In genomic region chr1:40766560-40766959, GRCh38 we compare ENCODE assay signal across 20 cellular contexts.
"Had no signal": no experiment of that assay in that cellular context is flagged by ENCODE, and none has a peak within 500 bp of the region (broad histone marks: within the 10 kb centered on the region; RNA-seq: fewer than 3 reads in every experiment).

No MANE protein-coding gene starts in this region.

- ATAC-seq: activated CD4-positive, alpha-beta T cell treated with anti-CD3 and anti-CD28 coated beads for 36 hours; body of pancreas; heart left ventricle; left lobe of liver; natural killer cell treated with Interleukin-12 subunit alpha and Interleukin-12 subunit beta and Interleukin-15 and Interleukin-18, amount 100 ng/mL, for 72 hours; stimulated activated naive CD8-positive, alpha-beta T cell treated with anti-CD3 and anti-CD28 coated beads, Interleukin-15, Interleukin-2, amounts not matched to agents 100 U/mL and 50 U/mL, for 24 hours; WTC11 had no signal

- H3K27me3 ChIP-seq: body of pancreas, heart left ventricle, neutrophil, spleen, suprapubic skin, transverse colon, vagina had no signal

- DNase-seq: activated CD4-positive, alpha-beta T cell treated with anti-CD3 and anti-CD28 coated beads for 36 hours; activated CD8-positive, alpha-beta memory T cell treated with anti-CD3 and anti-CD28 coated beads for 24 hours; activated naive CD8-positive, alpha-beta T cell treated with anti-CD3 and anti-CD28 coated beads, Interleukin-2, amount 10 ng/mL, durations not matched to agents 7 days and 5 days; body of pancreas; erythroblast; heart left ventricle; kidney; retina; spleen; stimulated activated CD4-positive, alpha-beta T cell treated with anti-CD3 and anti-CD28 coated beads, Interleukin-4, amount 100 ng/mL, for 4 hours; stimulated activated naive CD8-positive, alpha-beta T cell treated with anti-CD3 and anti-CD28 coated beads, Interleukin-15, Interleukin-2, amounts not matched to agents 100 U/mL and 50 U/mL, for 24 hours; SW 1271; transverse colon had no signal

- H3K4me1 ChIP-seq: body of pancreas, transverse colon, vagina had no signal

- H3K4me3 Mint-ChIP-seq: activated CD4-positive, alpha-beta T cell treated with anti-CD3 and anti-CD28 coated beads for 36 hours; activated naive CD8-positive, alpha-beta T cell treated with anti-CD3 and anti-CD28 coated beads, Interleukin-2, amount 10 ng/mL, durations not matched to agents 7 days and 5 days; natural killer cell treated with Interleukin-12 subunit alpha and Interleukin-12 subunit beta and Interleukin-15 and Interleukin-18, amount 100 ng/mL, for 72 hours; WTC11 had no signal

- H3K4me3 ChIP-seq: body of pancreas, heart left ventricle, lung, spleen, suprapubic skin, transverse colon, vagina had no signal

- H3K9me3 Mint-ChIP-seq: activated naive CD8-positive, alpha-beta T cell treated with anti-CD3 and anti-CD28 coated beads, Interleukin-2, amount 10 ng/mL, durations not matched to agents 7 days and 5 days; natural killer cell treated with Interleukin-12 subunit alpha and Interleukin-12 subunit beta and Interleukin-15 and Interleukin-18, amount 100 ng/mL, for 72 hours; WTC11 had no signal

- H3K27me3 Mint-ChIP-seq: activated CD4-positive, alpha-beta T cell treated with anti-CD3 and anti-CD28 coated beads for 36 hours; activated naive CD8-positive, alpha-beta T cell treated with anti-CD3 and anti-CD28 coated beads, Interleukin-2, amount 10 ng/mL, durations not matched to agents 7 days and 5 days; natural killer cell treated with Interleukin-12 subunit alpha and Interleukin-12 subunit beta and Interleukin-15 and Interleukin-18, amount 100 ng/mL, for 72 hours had no signal

- H3K9me3 ChIP-seq: body of pancreas, heart left ventricle, spleen, suprapubic skin, transverse colon, vagina had no signal

- H3K27ac ChIP-seq: body of pancreas, neutrophil, spleen, suprapubic skin, transverse colon, vagina had no signal

- H3K27ac Mint-ChIP-seq: activated naive CD8-positive, alpha-beta T cell treated with anti-CD3 and anti-CD28 coated beads, Interleukin-2, amount 10 ng/mL, durations not matched to agents 7 days and 5 days; natural killer cell treated with Interleukin-12 subunit alpha and Interleukin-12 subunit beta and Interleukin-15 and Interleukin-18, amount 100 ng/mL, for 72 hours; WTC11 had no signal
